In genomic region chr6:154901856-154902552, GRCh38 we compare ENCODE assay signal across 19 cellular contexts.
DNase-seq lines count a peak whose midpoint lies in the region; ATAC-seq and TF ChIP-seq lines count a peak whose summit lies in the region.
"Had no signal": no experiment of that assay in that cellular context is flagged by ENCODE, and none has a peak within 500 bp of the region (broad histone marks: within the 10 kb centered on the region; RNA-seq: fewer than 3 reads in every experiment).

No MANE protein-coding gene starts in this region.

- H3K27me3 ChIP-seq in right cardiac atrium (ENCODE audit: control insufficient read depth, insufficient read depth) (no peaks in the 10 kb centered on the region), gastroesophageal sphincter (no peaks in the 10 kb centered on the region)
- H3K27me3 ChIP-seq: BLaER1, Peyer's patch had no signal

- intact Hi-C loops in left ventricle myocardium superior (cut with micrococcal nuclease) = no loop called here
- intact Hi-C loops in right cardiac atrium (cut with DNase I) = no loop called here
- intact Hi-C loops in posterior vena cava (cut with DNase I) = no loop called here

- H3K36me3 ChIP-seq in gastroesophageal sphincter = peaks cover 0 to 10% of the 10 kb centered on the region in 2 donors
- H3K36me3 ChIP-seq: Peyer's patch had no signal

- peak; percentile 67 for ATAC-seq in left ventricle myocardium superior
- no peak for ATAC-seq in right cardiac atrium
- ATAC-seq in SK-N-SH treated with all-trans-retinoic acid at 6 μM for 48 hours = peak; percentile 51; the same call in 1 of the 3 replicates
- no peak for ATAC-seq in gastroesophageal sphincter
- ATAC-seq in GM21423 (IDR thresholded peaks at IDR 0.05; ENCODE audit: unreplicated experiment) = no peak
- ATAC-seq: CD8-positive, alpha-beta T cell; GM23338; HCT116 had no signal

- WGBS in right cardiac atrium = 54% methylated on average over 9 of the region's 9 CpGs
- 62 to 74% methylated on average over 3 to 8 of the region's 9 CpGs for WGBS in gastroesophageal sphincter (ENCODE audit: low coverage in 1 of 2), 2 donors

- H3K4me3 ChIP-seq in right cardiac atrium (ENCODE audit: low read length) = no peak overlapping the region
- no peak overlapping the region for H3K4me3 ChIP-seq in gastroesophageal sphincter
- H3K4me3 ChIP-seq: BLaER1, GM23338, Peyer's patch, SK-N-MC had no signal

- H3K4me1 ChIP-seq in right cardiac atrium (ENCODE audit: control insufficient read depth, insufficient read depth, low read length) = no peaks in the 10 kb centered on the region
- no peaks in the 10 kb centered on the region for H3K4me1 ChIP-seq in gastroesophageal sphincter
- H3K4me1 ChIP-seq: BLaER1, Peyer's patch had no signal

- no peak for DNase-seq in left ventricle myocardium superior
- DNase-seq in right cardiac atrium = no peak
- DNase-seq in cerebellum (ENCODE audit: low spot score) = peak; percentile 85
- DNase-seq in posterior vena cava (ENCODE audit: low spot score) = peak; percentile 35
- no peak for DNase-seq in amniotic stem cell (lab: John Stamatoyannopoulos, UW)
- DNase-seq: CD8-positive, alpha-beta T cell; DMS79 treated with DMSO at 0.1 percent for 48 hours; IMR-90; NCI-H1417 treated with DMSO at 0.1 percent for 48 hours; NCI-H2029; NK-92 treated with Interleukin-12 subunit alpha and Interleukin-12 subunit beta, amount 100 ng/mL, for 24 hours; Peyer's patch had no signal

- no peak for TF ChIP-seq EP300 in gastroesophageal sphincter (IDR thresholded peaks at IDR 0.05)

- no peak for TF ChIP-seq CTCF in gastroesophageal sphincter (IDR thresholded peaks at IDR 0.05)

- H3K27ac ChIP-seq in right cardiac atrium (ENCODE audit: low read length) (no peak overlapping the region), gastroesophageal sphincter (no peak overlapping the region)
- H3K27ac ChIP-seq: BLaER1, Peyer's patch, SK-N-MC had no signal

- H3K9me3 ChIP-seq in right cardiac atrium (ENCODE audit: control insufficient read depth, low read length) (no peaks in the 10 kb centered on the region), gastroesophageal sphincter (no peaks in the 10 kb centered on the region)
- H3K9me3 ChIP-seq: BLaER1, Peyer's patch had no signal

- no peak for TF ChIP-seq POLR2A in gastroesophageal sphincter (IDR thresholded peaks at IDR 0.05)

TF ChIP-seq in SK-N-SH treated with all-trans-retinoic acid at 6 μM for 48 hours, 23 proteins besides CTCF, POLR2A, EP300 and RAD21:
- TF ChIP-seq ZNF8 (CRISPR knock-in tag; IDR thresholded peaks at IDR 0.05) (0 out of 2 replicates have a peak, but pooled peaks have one; percentile 11), ISL1 (CRISPR knock-in tag; IDR thresholded peaks at IDR 0.05) (peak; percentile 16; the same call in 1 of the 2 replicates), CSRNP3 (CRISPR knock-in tag; IDR thresholded peaks at IDR 0.05) (no peak)

Comparison
In these comparisons a context has a peak if more than half of its experiments do, and no peak if none do; other contexts are left out.
1. ATAC-seq: peak in left ventricle myocardium superior (single experiment) and SK-N-SH treated with all-trans-retinoic acid at 6 μM for 48 hours (single experiment); none in right cardiac atrium (0 of 2), gastroesophageal sphincter (single experiment) and GM21423 (single experiment).
2. DNase-seq: peak in cerebellum (single experiment) and posterior vena cava (single experiment); none in left ventricle myocardium superior (single experiment), right cardiac atrium (0 of 3) and amniotic stem cell (single experiment).